13 cellular contexts compared by ENCODE assay signal in genomic region chr10:48792687-48793096, GRCh38.
DNase-seq lines count a peak whose midpoint lies in the region; ATAC-seq and TF ChIP-seq lines count a peak whose summit lies in the region.
"Had no signal": no experiment of that assay in that cellular context is flagged by ENCODE, and none has a peak within 500 bp of the region (broad histone marks: within the 10 kb centered on the region; RNA-seq: fewer than 3 reads in every experiment).

No MANE protein-coding gene starts in this region.

- H3K9me3 ChIP-seq in esophagus muscularis mucosa = no peaks in the 10 kb centered on the region
- H3K9me3 ChIP-seq in hepatocyte (ENCODE audit: low read depth) = no peaks in the 10 kb centered on the region
- H3K9me3 ChIP-seq: transverse colon had no signal

- H3K27me3 ChIP-seq in esophagus muscularis mucosa (peaks cover 0 to 22% (median 0%) of the 10 kb centered on the region in 4 donors), hepatocyte (peaks cover 17% of the 10 kb centered on the region)
- H3K27me3 ChIP-seq: transverse colon had no signal

- H3K27me3 Mint-ChIP-seq in activated naive CD4-positive, alpha-beta T cell treated with anti-CD3 and anti-CD28 coated beads, Interleukin-2, amount 10 ng/mL, durations not matched to agents 7 days and 5 days = peaks cover 18% of the 10 kb centered on the region
- peaks cover 3% of the 10 kb centered on the region for H3K27me3 Mint-ChIP-seq in activated naive CD4-positive, alpha-beta T cell treated with anti-CD3 and anti-CD28 coated beads for 36 hours (ENCODE audit: low read depth)

- no peak overlapping the region for H3K27ac ChIP-seq in esophagus muscularis mucosa (replicated peaks in 1 of 4)
- no peak overlapping the region for H3K27ac ChIP-seq in hepatocyte
- H3K27ac ChIP-seq: PC-9, transverse colon, VCaP had no signal

- no peaks in the 10 kb centered on the region for H3K36me3 Mint-ChIP-seq in activated naive CD4-positive, alpha-beta T cell treated with anti-CD3 and anti-CD28 coated beads, Interleukin-2, amount 10 ng/mL, durations not matched to agents 7 days and 5 days
- H3K36me3 Mint-ChIP-seq in activated naive CD4-positive, alpha-beta T cell treated with anti-CD3 and anti-CD28 coated beads for 36 hours (ENCODE audit: low read depth) = no peaks in the 10 kb centered on the region

- CTCF ChIA-PET in activated naive CD4-positive, alpha-beta T cell treated with anti-CD3 and anti-CD28 coated beads, Interleukin-2, amount 10 ng/mL, durations not matched to agents 7 days and 5 days (lab: Charles Lee) = no interaction called here
- CTCF ChIA-PET in activated naive CD4-positive, alpha-beta T cell treated with anti-CD3 and anti-CD28 coated beads for 36 hours (lab: Charles Lee) = no interaction called here

- H3K36me3 ChIP-seq in esophagus muscularis mucosa (no peaks in the 10 kb centered on the region), hepatocyte (replicated peaks; ENCODE audit: insufficient read depth, low read depth) (no peaks in the 10 kb centered on the region)
- H3K36me3 ChIP-seq: transverse colon had no signal

- TF ChIP-seq CTCF in esophagus muscularis mucosa (IDR thresholded peaks at IDR 0.05) (no peak), hepatocyte (IDR thresholded peaks at IDR 0.05; ENCODE audit: poor library complexity) (no peak)

- peaks cover 21% of the 10 kb centered on the region for H3K4me1 Mint-ChIP-seq in activated naive CD4-positive, alpha-beta T cell treated with anti-CD3 and anti-CD28 coated beads, Interleukin-2, amount 10 ng/mL, durations not matched to agents 7 days and 5 days
- H3K4me1 Mint-ChIP-seq in activated naive CD4-positive, alpha-beta T cell treated with anti-CD3 and anti-CD28 coated beads for 36 hours (ENCODE audit: low read depth) = no peaks in the 10 kb centered on the region

- no peak overlapping the region for H3K27ac Mint-ChIP-seq in activated naive CD4-positive, alpha-beta T cell treated with anti-CD3 and anti-CD28 coated beads, Interleukin-2, amount 10 ng/mL, durations not matched to agents 7 days and 5 days
- no peak overlapping the region for H3K27ac Mint-ChIP-seq in activated naive CD4-positive, alpha-beta T cell treated with anti-CD3 and anti-CD28 coated beads for 36 hours

- peak; percentile 51 for DNase-seq in activated naive CD4-positive, alpha-beta T cell treated with anti-CD3 and anti-CD28 coated beads, Interleukin-2, amount 10 ng/mL, durations not matched to agents 7 days and 5 days
- DNase-seq in activated naive CD4-positive, alpha-beta T cell treated with anti-CD3 and anti-CD28 coated beads for 36 hours = no peak
- peak; percentile 49 for DNase-seq in RPMI7951 (ENCODE audit: low read depth)
- peak; percentile 81 for DNase-seq in esophagus muscularis mucosa (ENCODE audit: extremely low spot score)
- no peak for DNase-seq in sciatic nerve (ENCODE audit: low spot score)
- DNase-seq in MV-4-11 (lab: John Stamatoyannopoulos, UW) = no peak
- no peak for DNase-seq in hepatocyte (ENCODE audit: low spot score)
- DNase-seq in cerebellum (ENCODE audit: low spot score) = no peak
- DNase-seq: effector CD8-positive, alpha-beta T cell; NCI-H2029; PC-9; transverse colon had no signal

- no peak overlapping the region for H3K4me2 ChIP-seq in hepatocyte
- H3K4me2 ChIP-seq: PC-9 had no signal

- H3K4me1 ChIP-seq in esophagus muscularis mucosa (peaks cover 0 to 16% (median 7%) of the 10 kb centered on the region in 4 donors), hepatocyte (ENCODE audit: insufficient read depth) (no peaks in the 10 kb centered on the region)

- intact Hi-C loops in activated naive CD4-positive, alpha-beta T cell treated with anti-CD3 and anti-CD28 coated beads for 36 hours (cut with micrococcal nuclease) = no loop called here
- intact Hi-C loops in esophagus muscularis mucosa (cut with DNase I) = no loop called here
- intact Hi-C loops in sciatic nerve (cut with DNase I) = no loop called here

- TF ChIP-seq EP300 in esophagus muscularis mucosa (IDR thresholded peaks at IDR 0.05) = no peak

- H2AFZ ChIP-seq in hepatocyte = no peak overlapping the region
- H2AFZ ChIP-seq: PC-9 had no signal

- 58% methylated on average over 4 of the region's 4 CpGs for WGBS in esophagus muscularis mucosa
- WGBS in hepatocyte (ENCODE audit: low lambda C conversion rate, missing lambda C conversion rate) = 93% methylated on average over 4 of the region's 4 CpGs

- no peak for TF ChIP-seq POLR2A in esophagus muscularis mucosa (IDR thresholded peaks at IDR 0.05; ENCODE audit: low read depth)

- ATAC-seq in sciatic nerve = peak; percentile 50

- H3K4me3 Mint-ChIP-seq in activated naive CD4-positive, alpha-beta T cell treated with anti-CD3 and anti-CD28 coated beads, Interleukin-2, amount 10 ng/mL, durations not matched to agents 7 days and 5 days = no peak overlapping the region
- H3K4me3 Mint-ChIP-seq in activated naive CD4-positive, alpha-beta T cell treated with anti-CD3 and anti-CD28 coated beads for 36 hours = no peak overlapping the region

- H3K79me2 ChIP-seq in hepatocyte = no peaks in the 10 kb centered on the region

- H3K9me3 Mint-ChIP-seq in activated naive CD4-positive, alpha-beta T cell treated with anti-CD3 and anti-CD28 coated beads, Interleukin-2, amount 10 ng/mL, durations not matched to agents 7 days and 5 days = no peaks in the 10 kb centered on the region
- H3K9me3 Mint-ChIP-seq in activated naive CD4-positive, alpha-beta T cell treated with anti-CD3 and anti-CD28 coated beads for 36 hours = no peaks in the 10 kb centered on the region

- no peaks in the 10 kb centered on the region for H3K9me2 ChIP-seq in hepatocyte (replicated peaks; ENCODE audit: insufficient read depth)

- H4K20me1 ChIP-seq in hepatocyte (ENCODE audit: insufficient read depth, poor library complexity, severe bottlenecking) = no peaks in the 10 kb centered on the region

- H3K4me3 ChIP-seq in esophagus muscularis mucosa = no peak overlapping the region
- H3K4me3 ChIP-seq in hepatocyte = no peak overlapping the region
- H3K4me3 ChIP-seq: PC-9, transverse colon had no signal

Comparison
In these comparisons a context has a peak if more than half of its experiments do, and no peak if none do; other contexts are left out.
1. DNase-seq: peak in activated naive CD4-positive, alpha-beta T cell treated with anti-CD3 and anti-CD28 coated beads, Interleukin-2, amount 10 ng/mL, durations not matched to agents 7 days and 5 days (single experiment), RPMI7951 (single experiment) and esophagus muscularis mucosa (single experiment); none in activated naive CD4-positive, alpha-beta T cell treated with anti-CD3 and anti-CD28 coated beads for 36 hours (single experiment), sciatic nerve (single experiment), MV-4-11 (single experiment), hepatocyte (single experiment) and cerebellum (single experiment).